Comparison of ENCODE assay signal across 10 cellular contexts in genomic region chr2:176079285-176079830, GRCh38. TPM values are rescaled to one million over a fixed set of nuclear protein-coding genes. Genes with fewer than 3 reads are reported as not detected.
A peak's percentile ranks its signal among the peaks of the same experiment; 100 is the strongest.
DNase-seq lines count a peak whose midpoint lies in the region; ATAC-seq and TF ChIP-seq lines count a peak whose summit lies in the region.
"Had no signal": no experiment of that assay in that cellular context is flagged by ENCODE, and none has a peak within 500 bp of the region (broad histone marks: within the 10 kb centered on the region; RNA-seq: fewer than 3 reads in every experiment).

No MANE protein-coding gene starts in this region.

- no peak for TF ChIP-seq CTCF in fibroblast of lung (conservative IDR thresholded peaks at IDR 0.05 in 1 of 2, IDR thresholded peaks at IDR 0.05 in 1 of 2; ENCODE audit: low read depth in 1 of 2, low read length in 2 of 2)

- H3K27me3 Mint-ChIP-seq in activated T-cell treated with anti-CD3 and anti-CD28 coated beads, Interleukin-2, amount 50 U/mL, for 4 hours (ENCODE audit: low read depth), result peaks cover 81% of the 10 kb centered on the region
- H3K27me3 Mint-ChIP-seq in stimulated activated naive B cell treated with anti-CD40 and anti-IgM and Interleukin-4, amounts not matched to agents 10 μg/mL and 1 μg/mL and 100 μg/mL, for 72 hours, result peaks cover 67 to 75% of the 10 kb centered on the region in 2 donors

- DNase-seq in activated T-cell treated with anti-CD3 and anti-CD28 coated beads, Interleukin-2, amount 50 U/mL, for 4 hours, result no peak
- DNase-seq in activated T-cell treated with anti-CD3 and anti-CD28 coated beads, Interleukin-2, amount 50 U/mL, for 1 hour, result no peak
- DNase-seq in NCI-H748 (lab: John Stamatoyannopoulos, UW; ENCODE audit: unreplicated experiment) (peak; percentile 83), fibroblast of lung (ENCODE audit: low read depth in 2 of 2) (no peak), AG08396 (ENCODE audit: low spot score) (no peak)
- no peak for DNase-seq in stimulated activated naive B cell treated with anti-CD40 and anti-IgM and Interleukin-4, amounts not matched to agents 10 μg/mL and 1 μg/mL and 100 μg/mL, for 72 hours
- DNase-seq: DND-41 had no signal

- H3K4me3 ChIP-seq in fibroblast of lung (replicated peaks in 1 of 4; ENCODE audit: control extremely low read depth in 1 of 4, insufficient read depth in 1 of 4, low read depth in 3 of 4, low read length in 4 of 4), result no peak overlapping the region

- H3K4me2 ChIP-seq in fibroblast of lung (ENCODE audit: extremely low read depth, insufficient read depth, low read length), result peak overlapping the region; percentile 32

- no peak for ATAC-seq in activated T-cell treated with anti-CD3 and anti-CD28 coated beads, Interleukin-2, amount 50 U/mL, for 4 hours
- ATAC-seq in stimulated activated naive B cell treated with anti-CD40 and anti-IgM and Interleukin-4, amounts not matched to agents 10 μg/mL and 1 μg/mL and 100 μg/mL, for 72 hours (replicated peaks), result no peak
- ATAC-seq in HG03039 (IDR thresholded peaks at IDR 0.05; ENCODE audit: unreplicated experiment) (no peak), GM21619 (IDR thresholded peaks at IDR 0.05; ENCODE audit: unreplicated experiment) (no peak)

- H3K27me3 ChIP-seq in fibroblast of lung (ENCODE audit: control insufficient read depth, insufficient read depth, low read length), result peaks cover 77% of the 10 kb centered on the region

- peaks cover 26% of the 10 kb centered on the region for H3K9me3 Mint-ChIP-seq in activated T-cell treated with anti-CD3 and anti-CD28 coated beads, Interleukin-2, amount 50 U/mL, for 4 hours
- H3K9me3 Mint-ChIP-seq in stimulated activated naive B cell treated with anti-CD40 and anti-IgM and Interleukin-4, amounts not matched to agents 10 μg/mL and 1 μg/mL and 100 μg/mL, for 72 hours, result peaks cover 13 to 16% of the 10 kb centered on the region in 2 donors

- no peaks in the 10 kb centered on the region for H3K36me3 Mint-ChIP-seq in activated T-cell treated with anti-CD3 and anti-CD28 coated beads, Interleukin-2, amount 50 U/mL, for 4 hours (ENCODE audit: insufficient read depth)
- H3K36me3 Mint-ChIP-seq in stimulated activated naive B cell treated with anti-CD40 and anti-IgM and Interleukin-4, amounts not matched to agents 10 μg/mL and 1 μg/mL and 100 μg/mL, for 72 hours, result peaks cover 10 to 12% of the 10 kb centered on the region in 2 donors

- no peak overlapping the region for H2AFZ ChIP-seq in fibroblast of lung (ENCODE audit: low read length)

- H4K20me1 ChIP-seq in fibroblast of lung (ENCODE audit: control insufficient read depth, extremely low read depth, insufficient read depth, low read length), result no peaks in the 10 kb centered on the region

- H3K9me3 ChIP-seq in fibroblast of lung (ENCODE audit: control insufficient read depth, insufficient read depth, low read depth, low read length), result no peaks in the 10 kb centered on the region

- no peak overlapping the region for H3K9ac ChIP-seq in fibroblast of lung (ENCODE audit: insufficient read depth, low read length)

- peak overlapping the region; percentile 97 for H3K27ac Mint-ChIP-seq in stimulated activated naive B cell treated with anti-CD40 and anti-IgM and Interleukin-4, amounts not matched to agents 10 μg/mL and 1 μg/mL and 100 μg/mL, for 72 hours

- no peaks in the 10 kb centered on the region for H3K36me3 ChIP-seq in fibroblast of lung (ENCODE audit: control insufficient read depth, insufficient read depth, low read length)

- no peak overlapping the region for H3K27ac ChIP-seq in fibroblast of lung (ENCODE audit: insufficient read depth, low read length)

- H3K79me2 ChIP-seq in fibroblast of lung (ENCODE audit: control insufficient read depth, insufficient read depth, low read length), result no peaks in the 10 kb centered on the region

- H3K4me3 Mint-ChIP-seq in activated T-cell treated with anti-CD3 and anti-CD28 coated beads, Interleukin-2, amount 50 U/mL, for 4 hours, result peak overlapping the region; percentile 8
- H3K4me3 Mint-ChIP-seq in stimulated activated naive B cell treated with anti-CD40 and anti-IgM and Interleukin-4, amounts not matched to agents 10 μg/mL and 1 μg/mL and 100 μg/mL, for 72 hours, result peak overlapping the region; percentile 41 to 72

- no peaks in the 10 kb centered on the region for H3K4me1 ChIP-seq in fibroblast of lung (ENCODE audit: control insufficient read depth, extremely low read depth, insufficient read depth, low read length)

- peaks cover 7% of the 10 kb centered on the region for H3K4me1 Mint-ChIP-seq in activated T-cell treated with anti-CD3 and anti-CD28 coated beads, Interleukin-2, amount 50 U/mL, for 4 hours (ENCODE audit: low read depth)
- peaks cover 8 to 15% of the 10 kb centered on the region in 2 donors for H3K4me1 Mint-ChIP-seq in stimulated activated naive B cell treated with anti-CD40 and anti-IgM and Interleukin-4, amounts not matched to agents 10 μg/mL and 1 μg/mL and 100 μg/mL, for 72 hours

RNA-seq across cellular contexts. Expression of gene EVX2, which starts 4.4 kb away (rescaled TPM):
- total RNA-seq in activated T-cell treated with anti-CD3 and anti-CD28 coated beads, Interleukin-2, amount 50 U/mL, for 4 hours, result not detected
- total RNA-seq in fibroblast of lung, result not detected in 2 replicates
- polyA plus RNA-seq in fibroblast of lung, result not detected in 2 replicates
- polyA plus RNA-seq in fibroblast of lung (2012), result not detected in 2 replicates
- polyA minus RNA-seq in fibroblast of lung (ENCODE audit: low replicate concordance), result not detected in 2 replicates
- total RNA-seq: T-helper 1 cell treated with Interleukin-12 subunit alpha and Interleukin-12 subunit beta and Interleukin-4 antibody, amounts not matched to agents 30 ng/mL and 1 ng/mL, for 36 hours had no signal

RNA-seq across cellular contexts. Expression of gene HOXD13, which starts 13.2 kb away (rescaled TPM):
- total RNA-seq in activated T-cell treated with anti-CD3 and anti-CD28 coated beads, Interleukin-2, amount 50 U/mL, for 4 hours, result not detected
- not detected in 2 replicates for total RNA-seq in fibroblast of lung
- polyA plus RNA-seq in fibroblast of lung, result not detected in 2 replicates
- polyA plus RNA-seq in fibroblast of lung (2012), result not detected in 2 replicates
- not detected in 2 replicates for polyA minus RNA-seq in fibroblast of lung (ENCODE audit: low replicate concordance)
- total RNA-seq: T-helper 1 cell treated with Interleukin-12 subunit alpha and Interleukin-12 subunit beta and Interleukin-4 antibody, amounts not matched to agents 30 ng/mL and 1 ng/mL, for 36 hours had no signal

RNA-seq across cellular contexts. Expression of gene HOXD12, which starts 20.2 kb away (rescaled TPM):
- not detected for total RNA-seq in activated T-cell treated with anti-CD3 and anti-CD28 coated beads, Interleukin-2, amount 50 U/mL, for 4 hours
- not detected in 2 replicates for total RNA-seq in fibroblast of lung
- not detected in 2 replicates for polyA plus RNA-seq in fibroblast of lung
- polyA plus RNA-seq in fibroblast of lung (2012), result not detected in 2 replicates
- not detected in 2 replicates for polyA minus RNA-seq in fibroblast of lung (ENCODE audit: low replicate concordance)
- total RNA-seq: T-helper 1 cell treated with Interleukin-12 subunit alpha and Interleukin-12 subunit beta and Interleukin-4 antibody, amounts not matched to agents 30 ng/mL and 1 ng/mL, for 36 hours had no signal

RNA-seq across cellular contexts. Expression of gene HOXD11, which starts 27.7 kb away (rescaled TPM):
- total RNA-seq in activated T-cell treated with anti-CD3 and anti-CD28 coated beads, Interleukin-2, amount 50 U/mL, for 4 hours, result not detected
- total RNA-seq in fibroblast of lung, result not detected in 2 replicates
- polyA plus RNA-seq in fibroblast of lung, result not detected in 2 replicates
- polyA plus RNA-seq in fibroblast of lung (2012), result not detected in 2 replicates
- not detected in 2 replicates for polyA minus RNA-seq in fibroblast of lung (ENCODE audit: low replicate concordance)
- total RNA-seq: T-helper 1 cell treated with Interleukin-12 subunit alpha and Interleukin-12 subunit beta and Interleukin-4 antibody, amounts not matched to agents 30 ng/mL and 1 ng/mL, for 36 hours had no signal

RNA-seq across cellular contexts. Expression of gene HOXD10, which starts 37.2 kb away (rescaled TPM):
- total RNA-seq in activated T-cell treated with anti-CD3 and anti-CD28 coated beads, Interleukin-2, amount 50 U/mL, for 4 hours, result not detected
- total RNA-seq in fibroblast of lung, result not detected in 2 replicates
- not detected in 2 replicates for polyA plus RNA-seq in fibroblast of lung
- polyA plus RNA-seq in fibroblast of lung (2012), result not detected in 2 replicates
- not detected in 2 replicates for polyA minus RNA-seq in fibroblast of lung (ENCODE audit: low replicate concordance)
- total RNA-seq: T-helper 1 cell treated with Interleukin-12 subunit alpha and Interleukin-12 subunit beta and Interleukin-4 antibody, amounts not matched to agents 30 ng/mL and 1 ng/mL, for 36 hours had no signal
